ENCODE assay signal across 1 cellular context in genomic region chr19:50978772-50979390, GRCh38.
TF ChIP-seq lines count a peak whose summit lies in the region.

No MANE protein-coding gene starts in this region.

TF ChIP-seq in SK-N-SH, 30 proteins besides CTCF, POLR2A, EP300 and RAD21:
- TF ChIP-seq EZH2phosphoT487 (IDR thresholded peaks at IDR 0.05; ENCODE audit: borderline replicate concordance, low read depth), result no peak
- no peak for TF ChIP-seq SMC3 (IDR thresholded peaks at IDR 0.05; ENCODE audit: low read depth, low read length)
- TF ChIP-seq PBX3 (IDR thresholded peaks at IDR 0.05), result no peak
- TF ChIP-seq NRF1 (IDR thresholded peaks at IDR 0.05; ENCODE audit: low read depth, low read length), result no peak
- no peak for TF ChIP-seq GABPA (IDR thresholded peaks at IDR 0.05; ENCODE audit: low read depth)
- TF ChIP-seq MXI1 (IDR thresholded peaks at IDR 0.05; ENCODE audit: low read depth, low read length), result no peak
- no peak for TF ChIP-seq JUND (IDR thresholded peaks at IDR 0.05)
- no peak for TF ChIP-seq ELF1 (IDR thresholded peaks at IDR 0.05)
- no peak for TF ChIP-seq TAF1 (IDR thresholded peaks at IDR 0.05; ENCODE audit: borderline replicate concordance, low read depth, low read length)
TF ChIP-seq in SK-N-SH: peak in this region for 0.
